ENCODE assay signal across 8 cellular contexts in genomic region chr12:130870442-130871285, GRCh38. TPM values are rescaled to one million over a fixed set of nuclear protein-coding genes. Genes with fewer than 3 reads are reported as not detected.
DNase-seq lines count a peak whose midpoint lies in the region; ATAC-seq and TF ChIP-seq lines count a peak whose summit lies in the region.

No MANE protein-coding gene starts in this region.

- H3K9me3 Mint-ChIP-seq in activated T-helper 17 cell treated with anti-CD3 and anti-CD28 coated beads, Interleukin-2, amount 50 U/mL, for 72 hours: peaks cover 3% of the 10 kb centered on the region
- H3K9me3 Mint-ChIP-seq in nephron progenitor cell: peaks cover 23% of the 10 kb centered on the region

- no peaks in the 10 kb centered on the region for H3K27me3 Mint-ChIP-seq in activated T-helper 17 cell treated with anti-CD3 and anti-CD28 coated beads, Interleukin-2, amount 50 U/mL, for 72 hours
- H3K27me3 Mint-ChIP-seq in nephron progenitor cell (ENCODE audit: low read depth, poor library complexity): peaks cover 8% of the 10 kb centered on the region

- peak; percentile 58 to 65 for DNase-seq in AML-193 (lab: John Stamatoyannopoulos, UW)
- peak; percentile 97 for DNase-seq in RKO (ENCODE audit: low spot score)
- peak; percentile 93 for DNase-seq in fibroblast of peridontal ligament (ENCODE audit: extremely low read depth)
- DNase-seq in nephron progenitor cell: peak; percentile 28
- DNase-seq in stimulated activated naive CD4-positive, alpha-beta T cell treated with Interleukin-2 at 50 U/mL for 16 hours (lab: John Stamatoyannopoulos, UW): peak; percentile 73

- ATAC-seq in GM18867 (IDR thresholded peaks at IDR 0.05; ENCODE audit: unreplicated experiment) (peak; percentile 68), HG03135 (IDR thresholded peaks at IDR 0.05; ENCODE audit: unreplicated experiment) (peak; percentile 45)
- ATAC-seq in activated T-helper 17 cell treated with anti-CD3 and anti-CD28 coated beads, Interleukin-2, amount 50 U/mL, for 72 hours (replicated peaks): peak; percentile 65

- TF ChIP-seq CTCF in nephron progenitor cell (IDR thresholded peaks at IDR 0.05): peak; percentile 20

- H3K4me1 Mint-ChIP-seq in activated T-helper 17 cell treated with anti-CD3 and anti-CD28 coated beads, Interleukin-2, amount 50 U/mL, for 72 hours: peaks cover 20% of the 10 kb centered on the region
- peaks cover 34% of the 10 kb centered on the region for H3K4me1 Mint-ChIP-seq in nephron progenitor cell

- peak overlapping the region; percentile 86 for H3K4me3 Mint-ChIP-seq in activated T-helper 17 cell treated with anti-CD3 and anti-CD28 coated beads, Interleukin-2, amount 50 U/mL, for 72 hours
- peak overlapping the region; percentile 69 for H3K4me3 Mint-ChIP-seq in nephron progenitor cell

- peak overlapping the region; percentile 93 for H3K27ac Mint-ChIP-seq in activated T-helper 17 cell treated with anti-CD3 and anti-CD28 coated beads, Interleukin-2, amount 50 U/mL, for 72 hours
- H3K27ac Mint-ChIP-seq in nephron progenitor cell: no peak overlapping the region

- H3K36me3 Mint-ChIP-seq in activated T-helper 17 cell treated with anti-CD3 and anti-CD28 coated beads, Interleukin-2, amount 50 U/mL, for 72 hours (ENCODE audit: low read depth): peaks cover 41% of the 10 kb centered on the region
- H3K36me3 Mint-ChIP-seq in nephron progenitor cell (ENCODE audit: low read depth): peaks cover 32% of the 10 kb centered on the region

RNA-seq across cellular contexts. Expression of gene RAN, which starts 1.2 kb away (rescaled TPM):
- total RNA-seq in activated T-helper 17 cell treated with anti-CD3 and anti-CD28 coated beads, Interleukin-2, amount 50 U/mL, for 72 hours: 1,000 to 10,000 TPM; 1,449 to 2,120 TPM

RNA-seq across cellular contexts. Expression of gene STX2, which starts 31.6 kb away (rescaled TPM):
- 10 to 100 TPM; 16.5 to 18.2 TPM for total RNA-seq in activated T-helper 17 cell treated with anti-CD3 and anti-CD28 coated beads, Interleukin-2, amount 50 U/mL, for 72 hours

Comparison
In these comparisons a context has a peak if more than half of its experiments do, and no peak if none do; other contexts are left out.
1. Peak in every context shown above with its lines: DNase-seq and ATAC-seq.
2. DNase-seq: peak in every context shown above with its lines; median percentile 97 in RKO; 93 in fibroblast of peridontal ligament; 73 in stimulated activated naive CD4-positive, alpha-beta T cell treated with Interleukin-2 at 50 U/mL for 16 hours; 62 in AML-193; 28 in nephron progenitor cell.